9 cellular contexts compared by ENCODE assay signal in the genomic region with DNA sequence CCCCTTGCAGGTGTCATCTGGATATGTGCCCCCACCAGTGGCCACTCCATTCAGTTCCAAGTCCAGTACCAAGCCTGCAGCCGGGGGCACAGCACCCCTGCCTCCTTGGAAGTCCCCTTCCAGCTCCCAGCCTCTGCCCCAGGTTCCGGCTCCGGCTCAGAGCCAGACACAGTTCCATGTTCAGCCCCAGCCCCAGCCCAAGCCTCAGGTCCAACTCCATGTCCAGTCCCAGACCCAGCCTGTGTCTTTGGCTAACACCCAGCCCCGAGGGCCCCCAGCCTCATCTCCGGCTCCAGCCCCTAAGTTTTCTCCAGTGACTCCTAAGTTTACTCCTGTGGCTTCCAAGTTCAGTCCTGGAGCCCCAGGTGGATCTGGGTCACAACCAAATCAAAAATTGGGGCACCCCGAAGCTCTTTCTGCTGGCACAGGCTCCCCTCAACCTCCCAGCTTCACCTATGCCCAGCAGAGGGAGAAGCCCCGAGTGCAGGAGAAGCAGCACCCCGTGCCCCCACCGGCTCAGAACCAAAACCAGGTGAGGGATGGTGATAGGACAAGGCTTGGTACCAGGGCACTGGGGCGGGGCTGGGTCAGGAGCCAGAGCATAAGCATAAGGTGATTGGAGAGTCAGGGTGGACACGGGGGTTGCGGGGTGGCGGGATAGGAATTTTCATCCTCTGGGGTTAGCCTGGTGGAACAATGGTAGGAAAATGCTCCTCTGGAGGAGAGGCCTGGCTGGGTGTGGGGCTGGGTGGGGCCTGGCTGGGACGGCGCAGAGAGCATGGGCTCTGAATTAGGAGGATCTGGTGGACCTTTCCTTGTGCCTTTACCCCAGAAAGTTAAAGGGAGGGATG. TPM values are rescaled to one million over a fixed set of nuclear protein-coding genes. Genes with fewer than 3 reads are reported as not detected.
DNase-seq lines count a peak whose midpoint lies in the region; ATAC-seq and TF ChIP-seq lines count a peak whose summit lies in the region.
"Had no signal": no experiment of that assay in that cellular context is flagged by ENCODE, and none has a peak within 500 bp of the region (broad histone marks: within the 10 kb centered on the region; RNA-seq: fewer than 3 reads in every experiment).

No MANE protein-coding gene starts in this region.

- peak overlapping the region; percentile 96 for H3K9ac ChIP-seq in HUES6 (ENCODE audit: low read length)

- intact Hi-C loops in breast epithelium (cut with DNase I; ENCODE audit: low total_unique reads) (loop anchor here (5.0 kb wide), 1 partner anchor 104 kb away; no protein-coding TSS in a partner anchor), right lobe of liver (cut with DNase I) (no loop called here)

- ATAC-seq in right lobe of liver: no peak
- ATAC-seq in HG03139 (IDR thresholded peaks at IDR 0.05; ENCODE audit: unreplicated experiment): no peak
- ATAC-seq in GM18867 (IDR thresholded peaks at IDR 0.05; ENCODE audit: unreplicated experiment): no peak

- TF ChIP-seq CTCF in breast epithelium (IDR thresholded peaks at IDR 0.05) (no peak), right lobe of liver (IDR thresholded peaks at IDR 0.05) (no peak)

- H3K4me3 ChIP-seq in HUES6 (ENCODE audit: low read depth, low read length) (peak overlapping the region; percentile 82), breast epithelium (peak overlapping the region; percentile 87 to 95 (median 94)), right lobe of liver (peak overlapping the region; percentile 69 to 98 (median 93))

- no peak for DNase-seq in breast epithelium (ENCODE audit: low spot score in 2 of 2)
- peak in 1 of 3 donors; percentile 58 for DNase-seq in right lobe of liver
- no peak for DNase-seq in occipital lobe (lab: John Stamatoyannopoulos, UW)
- DNase-seq: NCI-H446 treated with DMSO at 0.1 percent for 48 hours, retina had no signal

- H3K4me1 ChIP-seq in HUES6 (ENCODE audit: control insufficient read depth, insufficient read depth, low read length) (peaks cover 31% of the 10 kb centered on the region), breast epithelium (peaks cover 12 to 13% of the 10 kb centered on the region in 2 donors), right lobe of liver (peaks cover 0 to 47% (median 19%) of the 10 kb centered on the region in 4 donors)

- H3K27ac ChIP-seq in HUES6 (ENCODE audit: low read depth, low read length): no peak overlapping the region
- H3K27ac ChIP-seq in breast epithelium: peak overlapping the region; percentile 98 to 100
- peak overlapping the region in 2 of 3 donors; percentile 98 to 99 for H3K27ac ChIP-seq in right lobe of liver
- H3K27ac ChIP-seq in temporal lobe (ENCODE audit: low read depth, low read length): peak overlapping the region; percentile 61

- no peaks in the 10 kb centered on the region for H3K27me3 ChIP-seq in HUES6 (ENCODE audit: control insufficient read depth, insufficient read depth, low read length)
- no peaks in the 10 kb centered on the region for H3K27me3 ChIP-seq in breast epithelium
- no peaks in the 10 kb centered on the region for H3K27me3 ChIP-seq in right lobe of liver

- no peaks in the 10 kb centered on the region for H3K9me3 ChIP-seq in HUES6 (ENCODE audit: control insufficient read depth, insufficient read depth, low read depth, low read length)
- no peaks in the 10 kb centered on the region for H3K9me3 ChIP-seq in breast epithelium
- H3K9me3 ChIP-seq in right lobe of liver: no peaks in the 10 kb centered on the region

- TF ChIP-seq POLR2A in breast epithelium (IDR thresholded peaks at IDR 0.05) (no peak), right lobe of liver (IDR thresholded peaks at IDR 0.05) (no peak)

- WGBS in right lobe of liver (ENCODE audit: insufficient coverage, low coverage, low lambda C conversion rate, missing lambda C conversion rate): 82% methylated on average over 10 of the region's 15 CpGs

- H3K36me3 ChIP-seq in HUES6 (ENCODE audit: control insufficient read depth, insufficient read depth, low read length) (peaks cover 58% of the 10 kb centered on the region), breast epithelium (no peaks in the 10 kb centered on the region), right lobe of liver (peaks cover 0 to 7% (median under 1%) of the 10 kb centered on the region in 4 donors)

RNA-seq across cellular contexts. Expression of gene ZYX, which starts 1.9 kb away (rescaled TPM):
- 10 to 100 TPM; 60.2 to 61.0 (median 60.4) TPM for total RNA-seq in breast epithelium
- 100 to 1,000 TPM in 1 of 6 experiments, 10 to 100 TPM in 5; 29.7 to 129 (median 43.6) TPM for total RNA-seq in right lobe of liver
- 10.6 TPM for total RNA-seq in temporal lobe
- total RNA-seq in occipital lobe: 9.4 TPM

RNA-seq across cellular contexts. Expression of gene FAM131B, which starts 20.5 kb away (rescaled TPM):
- total RNA-seq in breast epithelium (1 to 10 TPM in 1 of 3 donors, under 1 TPM in 2; 0.48 to 2.3 (median 0.73) TPM), right lobe of liver (under 1 TPM; 0.05 to 0.51 (median 0.14) TPM), temporal lobe (79.7 TPM), occipital lobe (91.1 TPM)

RNA-seq across cellular contexts. Expression of gene EPHA1, which starts 25.6 kb away (rescaled TPM):
- total RNA-seq in breast epithelium (10 to 100 TPM in 2 of 3 donors, not detected in 1; 11.8 to 15.4 TPM), right lobe of liver (10 to 100 TPM; 12.6 to 41.3 (median 16.5) TPM), temporal lobe (0.49 TPM), occipital lobe (not detected)

Comparison
In these comparisons a context has a peak if more than half of its experiments do, and no peak if none do; other contexts are left out.
1. RNA of gene FAM131B, which starts 20.5 kb away (total RNA-seq): 91.1 TPM in occipital lobe (single experiment) and 79.7 TPM in temporal lobe (single experiment); 0.48 to 2.3 TPM in breast epithelium and 0.05 to 0.51 TPM in right lobe of liver; every median in the first group is over 10 times any median in the second.
2. Peak in every context shown above with its lines, with median percentiles within 50 percentile points of each other: H3K4me3 ChIP-seq.